In the genomic region with DNA sequence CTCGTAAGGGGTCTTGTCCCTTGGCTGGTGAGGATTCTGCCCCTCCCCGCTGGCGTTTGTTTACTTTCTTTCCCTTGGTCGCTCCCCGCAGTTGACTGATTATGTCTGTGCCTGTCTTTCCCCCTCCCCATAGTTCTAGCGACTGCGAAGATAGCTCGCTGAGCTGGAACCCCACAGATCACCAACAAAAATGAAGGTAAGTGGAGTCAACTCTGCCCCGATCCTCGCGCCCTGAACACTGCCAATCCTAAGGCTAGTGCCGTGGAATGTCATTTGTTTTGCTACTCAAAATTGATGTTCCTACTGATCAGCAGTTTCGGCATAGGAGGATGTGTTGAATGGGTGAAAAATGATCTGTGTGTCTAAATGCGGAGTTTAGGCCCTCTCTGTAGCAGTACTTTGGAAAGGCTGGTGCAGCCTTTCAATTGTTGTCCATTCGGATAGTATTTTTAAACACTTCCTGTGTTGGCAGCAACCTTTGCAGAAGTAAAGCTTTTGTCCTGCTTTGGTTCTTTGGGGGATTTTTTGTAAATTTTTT, we compare ENCODE assay signal across 8 cellular contexts. TPM values are rescaled to one million over a fixed set of nuclear protein-coding genes. Genes with fewer than 3 reads are reported as not detected.
A peak's percentile ranks its signal among the peaks of the same experiment; 100 is the strongest.
DNase-seq lines count a peak whose midpoint lies in the region; ATAC-seq and TF ChIP-seq lines count a peak whose summit lies in the region.

No MANE protein-coding gene starts in this region.

- H3K36me3 Mint-ChIP-seq in activated CD4-positive, alpha-beta memory T cell treated with anti-CD3 and anti-CD28 coated beads for 36 hours, result peaks cover 27% of the 10 kb centered on the region
- H3K36me3 Mint-ChIP-seq in progenitor cell of endocrine pancreas (ENCODE audit: insufficient read depth), result peaks cover 15% of the 10 kb centered on the region

- ATAC-seq in gastroesophageal sphincter (no peak), GM21619 (IDR thresholded peaks at IDR 0.05; ENCODE audit: unreplicated experiment) (no peak), HG03354 (IDR thresholded peaks at IDR 0.05; ENCODE audit: poor library complexity, severe bottlenecking, unreplicated experiment) (no peak)

- peak overlapping the region; percentile 93 for H3K4me3 Mint-ChIP-seq in activated CD4-positive, alpha-beta memory T cell treated with anti-CD3 and anti-CD28 coated beads for 36 hours
- peak overlapping the region; percentile 98 for H3K4me3 Mint-ChIP-seq in progenitor cell of endocrine pancreas (ENCODE audit: low read depth)

- no peaks in the 10 kb centered on the region for H3K4me1 ChIP-seq in BE2C
- H3K4me1 ChIP-seq in HEK293 (ENCODE audit: control insufficient read depth, insufficient read depth, low read length), result 0 out of 2 replicates have a peak, but pooled peaks cover 4% of the 10 kb centered on the region
- H3K4me1 ChIP-seq in gastroesophageal sphincter, result peaks cover 0 to 42% (median 3%) of the 10 kb centered on the region in 3 donors

- TF ChIP-seq EP300 in gastroesophageal sphincter (IDR thresholded peaks at IDR 0.05), result no peak

- no peaks in the 10 kb centered on the region for H3K9me3 Mint-ChIP-seq in activated CD4-positive, alpha-beta memory T cell treated with anti-CD3 and anti-CD28 coated beads for 36 hours
- no peaks in the 10 kb centered on the region for H3K9me3 Mint-ChIP-seq in progenitor cell of endocrine pancreas (ENCODE audit: low read depth)

- peak overlapping the region; percentile 87 for H3K27ac Mint-ChIP-seq in activated CD4-positive, alpha-beta memory T cell treated with anti-CD3 and anti-CD28 coated beads for 36 hours
- H3K27ac Mint-ChIP-seq in progenitor cell of endocrine pancreas, result peak overlapping the region; percentile 98

- H3K27ac ChIP-seq in HEK293 (ENCODE audit: extremely low read depth, low read depth, low read length) (peak overlapping the region; percentile 81), gastroesophageal sphincter (peak overlapping the region; percentile 66 to 98 (median 95))

- H3K27me3 Mint-ChIP-seq in activated CD4-positive, alpha-beta memory T cell treated with anti-CD3 and anti-CD28 coated beads for 36 hours, result no peaks in the 10 kb centered on the region
- no peaks in the 10 kb centered on the region for H3K27me3 Mint-ChIP-seq in progenitor cell of endocrine pancreas

- CTCF ChIA-PET in HEK293 (lab: Yijun Ruan, JAX), result interaction anchor here (0.7 kb wide), 1 partner anchor 96 kb away, joined by 4 read pairs; the partner anchor contains the start of gene TOMM20L
- CTCF ChIA-PET in activated CD4-positive, alpha-beta memory T cell treated with anti-CD3 and anti-CD28 coated beads for 36 hours (lab: Charles Lee), result interaction anchor here (0.7 kb wide), 1 partner anchor 97 kb away, joined by 5 read pairs; the partner anchor contains the start of gene TOMM20L
- CTCF ChIA-PET in GM10248 (lab: Yijun Ruan, JAX), result interaction anchor here (0.9 to 1.0 kb wide), 2 partner anchors 26 to 51 kb away, joined by 3 read pairs; no protein-coding TSS in a partner anchor

- H3K9me3 ChIP-seq in BE2C, result no peaks in the 10 kb centered on the region
- H3K9me3 ChIP-seq in HEK293 (ENCODE audit: control insufficient read depth, insufficient read depth, low read depth, low read length), result no peaks in the 10 kb centered on the region
- H3K9me3 ChIP-seq in gastroesophageal sphincter, result no peaks in the 10 kb centered on the region

- DNase-seq in BE2C, result no peak
- DNase-seq in activated CD4-positive, alpha-beta memory T cell treated with anti-CD3 and anti-CD28 coated beads for 36 hours, result peak; percentile 24
- no peak for DNase-seq in progenitor cell of endocrine pancreas (ENCODE audit: low spot score, unreplicated experiment)
- no peak for DNase-seq in GM10248 (ENCODE audit: extremely low spot score)

- no peak for TF ChIP-seq POLR2A in gastroesophageal sphincter (IDR thresholded peaks at IDR 0.05)

- H3K36me3 ChIP-seq in BE2C (peaks cover 13% of the 10 kb centered on the region), HEK293 (ENCODE audit: control insufficient read depth in 2 of 2, insufficient read depth in 1 of 2, low read length in 2 of 2) (peaks cover 28 to 30% of the 10 kb centered on the region in 2 experiments), gastroesophageal sphincter (peaks cover 0 to 36% of the 10 kb centered on the region in 2 donors)

- intact Hi-C loops in activated CD4-positive, alpha-beta memory T cell treated with anti-CD3 and anti-CD28 coated beads for 36 hours (cut with micrococcal nuclease), result loop anchor here (2.0 to 10.0 kb wide), 5 partner anchors 63 to 1795 kb away; partner anchors contain the start of genes AP5M1, ARMH4, EXOC5 and NAA30

- H3K27me3 ChIP-seq in BE2C, result no peaks in the 10 kb centered on the region
- H3K27me3 ChIP-seq in gastroesophageal sphincter, result no peaks in the 10 kb centered on the region

- H3K4me3 ChIP-seq in BE2C (ENCODE audit: low read depth, low read length) (peak overlapping the region; percentile 82), HEK293 (ENCODE audit: low read depth, low read length) (peak overlapping the region; percentile 72), gastroesophageal sphincter (peak overlapping the region; percentile 65 to 98)

- H3K4me1 Mint-ChIP-seq in activated CD4-positive, alpha-beta memory T cell treated with anti-CD3 and anti-CD28 coated beads for 36 hours (ENCODE audit: low read depth), result peaks cover 31% of the 10 kb centered on the region
- H3K4me1 Mint-ChIP-seq in progenitor cell of endocrine pancreas (ENCODE audit: low read depth), result peaks cover 17% of the 10 kb centered on the region

- WGBS in gastroesophageal sphincter (ENCODE audit: low coverage in 1 of 2), 2 donors, result 0 to 1% methylated on average over 6 to 14 of the region's 15 CpGs

- TF ChIP-seq CTCF in BE2C (IDR thresholded peaks at IDR 0.05; ENCODE audit: low read depth, low read length), result no peak
- no peak for TF ChIP-seq CTCF in HEK293 (tag by site-specific recombination; IDR thresholded peaks at IDR 0.05)
- no peak for TF ChIP-seq CTCF in gastroesophageal sphincter (IDR thresholded peaks at IDR 0.05)
- TF ChIP-seq CTCF in progenitor cell of endocrine pancreas (IDR thresholded peaks at IDR 0.05; ENCODE audit: unreplicated experiment), result no peak
- no peak for TF ChIP-seq CTCF in GM10248 (IDR thresholded peaks at IDR 0.05; ENCODE audit: control extremely low read depth, extremely low read depth, low read depth, missing control alignments)

- POLR2A ChIA-PET in HEK293 (lab: Yijun Ruan, JAX) (interaction anchor here (0.6 to 2.9 kb wide), 2 partner anchors 54 to 97 kb away, joined by 3 to 36 read pairs; partner anchors contain the start of gene PSMA3), GM10248 (lab: Yijun Ruan, JAX) (no interaction called here)
- POLR2A ChIA-PET in activated CD4-positive, alpha-beta memory T cell treated with anti-CD3 and anti-CD28 coated beads for 36 hours (lab: Charles Lee), result interaction anchor here (1.3 to 3.6 kb wide), 4 partner anchors 53 to 128 kb away, joined by 3 to 37 read pairs (median 18); partner anchors contain the start of genes KIAA0586, PSMA3 and TIMM9

TF ChIP-seq in HEK293, 187 proteins besides CTCF, POLR2A, EP300 and RAD21 (continues in another document):
- TF ChIP-seq ZNF221 (tag by site-specific recombination; IDR thresholded peaks at IDR 0.05; ENCODE audit: borderline replicate concordance) (no peak), PRDM10 (tag by site-specific recombination; IDR thresholded peaks at IDR 0.05) (peak; percentile 28; the same call in 1 of the 2 replicates), ZNF174 (tag by site-specific recombination; IDR thresholded peaks at IDR 0.05) (no peak), GLIS1 (tag by site-specific recombination; IDR thresholded peaks at IDR 0.05) (peak; percentile 84), GLIS2 (tag by site-specific recombination; IDR thresholded peaks at IDR 0.05) (peak; percentile 81; the same call in 1 of the 2 replicates), ZNF335 (tag by site-specific recombination; conservative IDR thresholded peaks at IDR 0.05) (peak; percentile 82), ZNF341 (tag by site-specific recombination; IDR thresholded peaks at IDR 0.05; ENCODE audit: low read depth) (peak; percentile 66), ZBTB20 (tag by site-specific recombination; IDR thresholded peaks at IDR 0.05) (0 out of 2 replicates have a peak, but pooled peaks have one; percentile 57)

RNA-seq across cellular contexts. Expression of gene ARID4A, which starts 1.4 kb away (rescaled TPM):
- polyA plus RNA-seq in BE2C (2012; ENCODE audit: insufficient read depth, insufficient read length, low read depth), result 16.4 TPM
- total RNA-seq in activated CD4-positive, alpha-beta memory T cell treated with anti-CD3 and anti-CD28 coated beads for 36 hours, result 10 to 100 TPM; 24.1 to 28.1 TPM
- 10 to 100 TPM; 12.8 to 31.1 (median 18.8) TPM for total RNA-seq in gastroesophageal sphincter
- total RNA-seq in progenitor cell of endocrine pancreas, result 31.5 and 35.1 TPM in 2 replicates

RNA-seq across cellular contexts. Expression of gene PSMA3, which starts 55.1 kb away (rescaled TPM):
- polyA plus RNA-seq in BE2C (2012; ENCODE audit: insufficient read depth, insufficient read length, low read depth), result 130 TPM
- 100 to 1,000 TPM; 349 to 355 TPM for total RNA-seq in activated CD4-positive, alpha-beta memory T cell treated with anti-CD3 and anti-CD28 coated beads for 36 hours
- 100 to 1,000 TPM in 2 of 4 donors, 10 to 100 TPM in 2; 88.4 to 106 (median 96.7) TPM for total RNA-seq in gastroesophageal sphincter
- total RNA-seq in progenitor cell of endocrine pancreas, result 197 and 216 TPM in 2 replicates
